Comparison of ENCODE assay signal across 9 cellular contexts in genomic region chr19:2289714-2290435, GRCh38. TPM values are rescaled to one million over a fixed set of nuclear protein-coding genes. Genes with fewer than 3 reads are reported as not detected.
DNase-seq lines count a peak whose midpoint lies in the region; ATAC-seq and TF ChIP-seq lines count a peak whose summit lies in the region.
"Had no signal": no experiment of that assay in that cellular context is flagged by ENCODE, and none has a peak within 500 bp of the region (broad histone marks: within the 10 kb centered on the region; RNA-seq: fewer than 3 reads in every experiment).

No MANE protein-coding gene starts in this region.

- no peaks in the 10 kb centered on the region for H3K36me3 ChIP-seq in CD4-positive, alpha-beta memory T cell (ENCODE audit: insufficient read depth, low read length)

- H3K4me1 ChIP-seq in CD4-positive, alpha-beta memory T cell (ENCODE audit: insufficient read depth, low read length) = peaks cover 24% of the 10 kb centered on the region

- intact Hi-C loops in CD4-positive, alpha-beta memory T cell (cut with micrococcal nuclease) = loop anchor here (5.0 kb wide), 1 partner anchor 37 kb away; the partner anchor contains the start of genes LSM7 and SPPL2B
- intact Hi-C loops in sciatic nerve (cut with DNase I) = no loop called here
- intact Hi-C loops in posterior cingulate gyrus (cut with DNase I) = no loop called here

- H3K4me3 ChIP-seq in CD4-positive, alpha-beta memory T cell (ENCODE audit: low read length in 2 of 2) = peak overlapping the region in 1 of 2 donors; percentile 67
- H3K4me3 ChIP-seq in HL-60 (replicated peaks; ENCODE audit: insufficient read depth, low read length) (peak overlapping the region; percentile 92), fibroblast of the aortic adventitia (ENCODE audit: low read depth, low read length) (peak overlapping the region; percentile 44)

- no peaks in the 10 kb centered on the region for H3K27me3 ChIP-seq in CD4-positive, alpha-beta memory T cell (ENCODE audit: insufficient read depth, low read length)
- H3K27me3 ChIP-seq in HL-60 (ENCODE audit: insufficient read depth, poor library complexity, severe bottlenecking) = no peaks in the 10 kb centered on the region

- H3K4me3 Mint-ChIP-seq in CD4-positive, alpha-beta memory T cell = peak overlapping the region; percentile 87 to 94 (median 90)

- TF ChIP-seq CTCF in HL-60 (IDR thresholded peaks at IDR 0.05; ENCODE audit: insufficient read depth, low read length) (no peak), fibroblast of the aortic adventitia (IDR thresholded peaks at IDR 0.05; ENCODE audit: insufficient read depth, low read length) (no peak)

- peak overlapping the region; percentile 70 to 94 (median 86) for H3K27ac Mint-ChIP-seq in CD4-positive, alpha-beta memory T cell

- POLR2A ChIA-PET in CD4-positive, alpha-beta memory T cell (lab: Charles Lee; ENCODE audit: partially characterized antibody) = interaction anchor here (0.7 to 3.1 kb wide), 15 partner anchors 10 to 104 kb away, joined by 3 to 48 read pairs (median 5); partner anchors contain the start of genes LSM7 and SPPL2B

- peaks cover 0 to 11% of the 10 kb centered on the region in 2 donors for H3K36me3 Mint-ChIP-seq in CD4-positive, alpha-beta memory T cell

- peak overlapping the region; percentile 39 for H3K27ac ChIP-seq in CD4-positive, alpha-beta memory T cell (ENCODE audit: low read depth, low read length)
- peak overlapping the region; percentile 100 for H3K27ac ChIP-seq in HL-60 (replicated peaks)

- H3K4me1 Mint-ChIP-seq in CD4-positive, alpha-beta memory T cell = peaks cover 10 to 39% (median 24%) of the 10 kb centered on the region in 4 donors

- peaks cover 0 to 2% (median 0%) of the 10 kb centered on the region in 8 donors for H3K9me3 Mint-ChIP-seq in CD4-positive, alpha-beta memory T cell

- H3K27me3 Mint-ChIP-seq in CD4-positive, alpha-beta memory T cell = peaks cover 0 to 2% of the 10 kb centered on the region in 2 donors

- CTCF ChIA-PET in CD4-positive, alpha-beta memory T cell (lab: Charles Lee; ENCODE audit: partially characterized antibody) = interaction anchor here (1.0 to 3.2 kb wide), 8 partner anchors 11 to 270 kb away, joined by 3 to 35 read pairs (median 6); no protein-coding TSS in a partner anchor

- ATAC-seq in sciatic nerve (peak; percentile 19), HG02938 (IDR thresholded peaks at IDR 0.05; ENCODE audit: unreplicated experiment) (no peak)

- peak; percentile 60 to 73 (median 65) for DNase-seq in CD4-positive, alpha-beta memory T cell
- DNase-seq in HL-60 (ENCODE audit: low read depth in 1 of 2, low spot score in 1 of 2) (peak; percentile 88 to 95), fibroblast of the aortic adventitia (ENCODE audit: low read depth) (no peak), sciatic nerve (ENCODE audit: low spot score) (no peak), AG08396 (ENCODE audit: low spot score) (no peak), posterior cingulate gyrus (no peak)
- peak; percentile 22 to 43 for DNase-seq in activated CD4-positive, alpha-beta T cell treated with anti-CD3 and anti-CD28 coated beads for 4 hours

- no peaks in the 10 kb centered on the region for H3K9me3 ChIP-seq in CD4-positive, alpha-beta memory T cell (ENCODE audit: control insufficient read depth in 1 of 2, low read length in 2 of 2)

RNA-seq across cellular contexts. Expression of gene PEAK3, which starts 7.9 kb away (rescaled TPM):
- under 1 TPM in 1 of 2 experiments, not detected in 1; 0.11 TPM for total RNA-seq in CD4-positive, alpha-beta memory T cell
- under 1 TPM; 0.07 TPM for polyA plus RNA-seq in CD4-positive, alpha-beta memory T cell
- total RNA-seq in fibroblast of the aortic adventitia (ENCODE audit: low replicate concordance) = not detected in 2 replicates
- total RNA-seq in sciatic nerve = 0.71 TPM

RNA-seq across cellular contexts. Expression of gene LINGO3, which starts 18.1 kb away (rescaled TPM):
- total RNA-seq in CD4-positive, alpha-beta memory T cell = under 1 TPM; 0.73 to 0.75 TPM
- polyA plus RNA-seq in CD4-positive, alpha-beta memory T cell = 1 to 10 TPM in 1 of 2 donors, under 1 TPM in 1; 0.46 to 7.1 TPM
- total RNA-seq in fibroblast of the aortic adventitia (ENCODE audit: low replicate concordance) (not detected in 2 replicates), sciatic nerve (not detected)
- total RNA-seq: subcutaneous adipose tissue had no signal

RNA-seq across cellular contexts. Expression of gene JSRP1, which starts 33.7 kb away (rescaled TPM):
- 1 to 10 TPM; 1.3 to 1.5 TPM for total RNA-seq in CD4-positive, alpha-beta memory T cell
- 1 to 10 TPM; 1.1 to 1.7 TPM for polyA plus RNA-seq in CD4-positive, alpha-beta memory T cell
- total RNA-seq in fibroblast of the aortic adventitia (ENCODE audit: low replicate concordance) (0.27 and 0.74 TPM in 2 replicates), sciatic nerve (not detected)
- total RNA-seq: subcutaneous adipose tissue had no signal

RNA-seq across cellular contexts. Expression of gene LSM7, which starts 38.5 kb away (rescaled TPM):
- 100 to 1,000 TPM; 107 to 108 TPM for total RNA-seq in CD4-positive, alpha-beta memory T cell
- 100 to 1,000 TPM; 165 to 171 TPM for polyA plus RNA-seq in CD4-positive, alpha-beta memory T cell
- 108 and 130 TPM in 2 replicates for total RNA-seq in fibroblast of the aortic adventitia (ENCODE audit: low replicate concordance)
- 46.9 TPM for total RNA-seq in sciatic nerve

RNA-seq across cellular contexts. Expression of gene SPPL2B, which starts 38.6 kb away (rescaled TPM):
- 10 to 100 TPM; 76.8 to 82.8 TPM for total RNA-seq in CD4-positive, alpha-beta memory T cell
- polyA plus RNA-seq in CD4-positive, alpha-beta memory T cell = 1 to 10 TPM; 6.2 to 9.4 TPM
- total RNA-seq in fibroblast of the aortic adventitia (ENCODE audit: low replicate concordance) (24.6 and 47.2 TPM in 2 replicates), sciatic nerve (48.0 TPM)

Comparison
In these comparisons a context has a peak if more than half of its experiments do, and no peak if none do; other contexts are left out.
1. DNase-seq: peak in CD4-positive, alpha-beta memory T cell (5 of 5), HL-60 (2 of 2) and activated CD4-positive, alpha-beta T cell treated with anti-CD3 and anti-CD28 coated beads for 4 hours (2 of 2); none in fibroblast of the aortic adventitia (single experiment), sciatic nerve (single experiment), AG08396 (single experiment) and posterior cingulate gyrus (0 of 10).